14 cellular contexts compared by ENCODE assay signal in genomic region chr13:35930665-35931631, GRCh38.
DNase-seq lines count a peak whose midpoint lies in the region; ATAC-seq and TF ChIP-seq lines count a peak whose summit lies in the region.
"Had no signal": no experiment of that assay in that cellular context is flagged by ENCODE, and none has a peak within 500 bp of the region (broad histone marks: within the 10 kb centered on the region; RNA-seq: fewer than 3 reads in every experiment).

No MANE protein-coding gene starts in this region.

- intact Hi-C loops in esophagus muscularis mucosa (cut with DNase I), result no loop called here

- no peaks in the 10 kb centered on the region for H3K36me3 ChIP-seq in esophagus muscularis mucosa
- H3K36me3 ChIP-seq: SJSA1 had no signal

- no peak overlapping the region for H3K4me3 ChIP-seq in esophagus muscularis mucosa
- H3K4me3 ChIP-seq: SJSA1 had no signal

- TF ChIP-seq CTCF in esophagus muscularis mucosa (IDR thresholded peaks at IDR 0.05), result no peak

- peaks cover 5 to 46% (median 28%) of the 10 kb centered on the region in 4 donors for H3K4me1 ChIP-seq in esophagus muscularis mucosa

- WGBS in esophagus muscularis mucosa, result 57% methylated on average over 4 of the region's 4 CpGs

- no peak for TF ChIP-seq POLR2A in esophagus muscularis mucosa (IDR thresholded peaks at IDR 0.05; ENCODE audit: low read depth)

- no peaks in the 10 kb centered on the region for H3K9me3 ChIP-seq in esophagus muscularis mucosa
- H3K9me3 ChIP-seq: SJSA1 had no signal

- no peak for TF ChIP-seq EP300 in esophagus muscularis mucosa (IDR thresholded peaks at IDR 0.05)

- H3K27ac ChIP-seq in esophagus muscularis mucosa (replicated peaks in 1 of 4) (peak overlapping the region in 3 of 4 donors; percentile 6 to 64 (median 57)), caudate nucleus (ENCODE audit: low read depth, low read length) (no peak overlapping the region)
- H3K27ac ChIP-seq: SJSA1 had no signal

- peak; percentile 83 for ATAC-seq in GM18508 (IDR thresholded peaks at IDR 0.05; ENCODE audit: insufficient read depth, unreplicated experiment)
- ATAC-seq in GM21360 (IDR thresholded peaks at IDR 0.05; ENCODE audit: unreplicated experiment), result peak; percentile 55
- peak; percentile 89 for ATAC-seq in HG03159 (IDR thresholded peaks at IDR 0.05; ENCODE audit: unreplicated experiment)
- ATAC-seq: HCT116, left lobe of liver had no signal

- no peaks in the 10 kb centered on the region for H3K27me3 ChIP-seq in esophagus muscularis mucosa
- H3K27me3 ChIP-seq: SJSA1 had no signal

- DNase-seq in esophagus muscularis mucosa (ENCODE audit: extremely low spot score), result no peak
- no peak for DNase-seq in caudate nucleus (lab: John Stamatoyannopoulos, UW)
- DNase-seq in NCI-H345 treated with DMSO at 0.1 percent for 48 hours (lab: John Stamatoyannopoulos, UW; ENCODE audit: unreplicated experiment), result no peak
- no peak for DNase-seq in SIG-M5 treated with dmso at 0.1 percent for 504 hours (lab: John Stamatoyannopoulos, UW; ENCODE audit: unreplicated experiment)
- DNase-seq in NCI-H524 (lab: John Stamatoyannopoulos, UW), result no peak
- DNase-seq: activated CD4-positive, CD25-positive, alpha-beta regulatory T cell; C1 segment of cervical spinal cord; occipital lobe had no signal
